8 cellular contexts compared by ENCODE assay signal in genomic region chr12:23055004-23055403, GRCh38.
A peak's percentile ranks its signal among the peaks of the same experiment; 100 is the strongest.
DNase-seq lines count a peak whose midpoint lies in the region; ATAC-seq and TF ChIP-seq lines count a peak whose summit lies in the region.

No MANE protein-coding gene starts in this region.

- H3K36me3 Mint-ChIP-seq in MCF 10A (ENCODE audit: insufficient read depth, unreplicated experiment) (no peaks in the 10 kb centered on the region), type B pancreatic cell (no peaks in the 10 kb centered on the region)

- H3K27me3 Mint-ChIP-seq in MCF 10A (ENCODE audit: insufficient read depth, unreplicated experiment) (no peaks in the 10 kb centered on the region), type B pancreatic cell (peaks cover 6% of the 10 kb centered on the region)

- no peak overlapping the region for H3K27ac ChIP-seq in breast epithelium

- TF ChIP-seq POLR2A in breast epithelium (IDR thresholded peaks at IDR 0.05) = no peak

- H3K36me3 ChIP-seq in breast epithelium = no peaks in the 10 kb centered on the region

- H3K27me3 ChIP-seq in breast epithelium = no peaks in the 10 kb centered on the region

- H3K4me1 Mint-ChIP-seq in MCF 10A (ENCODE audit: insufficient read depth, unreplicated experiment) (no peaks in the 10 kb centered on the region), type B pancreatic cell (ENCODE audit: unreplicated experiment) (no peaks in the 10 kb centered on the region)

- DNase-seq in MCF 10A (ENCODE audit: unreplicated experiment) (peak; percentile 69), breast epithelium (ENCODE audit: low spot score in 2 of 2) (no peak), NCI-H69 (lab: John Stamatoyannopoulos, UW) (peak; percentile 64), epithelial cell of proximal tubule (ENCODE audit: low read depth) (no peak), type B pancreatic cell (ENCODE audit: extremely low spot score, unreplicated experiment) (no peak), putamen (ENCODE audit: low spot score) (no peak)
- DNase-seq in stimulated activated CD4-positive, alpha-beta T cell treated with anti-CD3 and anti-CD28 coated beads, Interleukin-2, amount 100 ng/mL, for 48 hours = no peak

- H3K4me1 ChIP-seq in breast epithelium = no peaks in the 10 kb centered on the region

- no peaks in the 10 kb centered on the region for H3K9me3 ChIP-seq in breast epithelium

- H3K4me3 ChIP-seq in breast epithelium = no peak overlapping the region
- H3K4me3 ChIP-seq in epithelial cell of proximal tubule (ENCODE audit: low read depth, low read length) = no peak overlapping the region

- no peak overlapping the region for H3K4me3 Mint-ChIP-seq in MCF 10A (ENCODE audit: unreplicated experiment)
- no peak overlapping the region for H3K4me3 Mint-ChIP-seq in type B pancreatic cell

- H3K27ac Mint-ChIP-seq in MCF 10A (ENCODE audit: low read depth, unreplicated experiment) (no peak overlapping the region), type B pancreatic cell (no peak overlapping the region)

- no TSS peak for BruUV-seq in MCF 10A (replicated peaks; lab: Mats Ljungman, UMichigan)

- ATAC-seq in GM18498 (IDR thresholded peaks at IDR 0.05; ENCODE audit: unreplicated experiment) = no peak

- intact Hi-C loops in MCF 10A (cut with micrococcal nuclease) (loop anchor here (1.0 to 2.0 kb wide), 3 partner anchors 199 to 370 kb away; no protein-coding TSS in a partner anchor), breast epithelium (cut with DNase I; ENCODE audit: low total_unique reads) (no loop called here)

- POLR2A ChIA-PET in MCF 10A (lab: Yijun Ruan, JAX) = no interaction called here

- CTCF ChIA-PET in MCF 10A (lab: Yijun Ruan, JAX) = interaction anchor here (0.5 to 5.4 kb wide), 19 partner anchors 9 to 1915 kb away, joined by 3 to 68 read pairs (median 4); no protein-coding TSS in a partner anchor

- no peaks in the 10 kb centered on the region for H3K9me3 Mint-ChIP-seq in MCF 10A (ENCODE audit: unreplicated experiment)
- H3K9me3 Mint-ChIP-seq in type B pancreatic cell = no peaks in the 10 kb centered on the region

- peak; percentile 48 for TF ChIP-seq CTCF in MCF 10A (IDR thresholded peaks at IDR 0.05; ENCODE audit: unreplicated experiment)
- TF ChIP-seq CTCF in breast epithelium (IDR thresholded peaks at IDR 0.05) = no peak
- peak; percentile 86 for TF ChIP-seq CTCF in epithelial cell of proximal tubule (conservative IDR thresholded peaks at IDR 0.05; ENCODE audit: low read depth, low read length)
- TF ChIP-seq CTCF in type B pancreatic cell (conservative IDR thresholded peaks at IDR 0.05) = peak; percentile 72

Comparison
In these comparisons a context has a peak if more than half of its experiments do, and no peak if none do; other contexts are left out.
1. DNase-seq: peak in MCF 10A (single experiment) and NCI-H69 (single experiment); none in breast epithelium (0 of 2), epithelial cell of proximal tubule (single experiment), type B pancreatic cell (single experiment), putamen (single experiment) and stimulated activated CD4-positive, alpha-beta T cell treated with anti-CD3 and anti-CD28 coated beads, Interleukin-2, amount 100 ng/mL, for 48 hours (0 of 2).
2. CTCF ChIP-seq: peak in MCF 10A (single experiment), epithelial cell of proximal tubule (single experiment) and type B pancreatic cell (single experiment); none in breast epithelium (0 of 3).